ENCODE assay signal across 24 cellular contexts in genomic region chr7:33760146-33760545, GRCh38.
"Had no signal": no experiment of that assay in that cellular context is flagged by ENCODE, and none has a peak within 500 bp of the region (broad histone marks: within the 10 kb centered on the region; RNA-seq: fewer than 3 reads in every experiment).

No MANE protein-coding gene starts in this region.

- H3K9me3 Mint-ChIP-seq: natural killer cell; stimulated activated effector memory CD8-positive, alpha-beta T cell treated with anti-CD3 and anti-CD28 coated beads, Interleukin-12 subunit alpha, Interleukin-12 subunit beta, amount 100 ng/mL, for 72 hours; stimulated activated naive CD8-positive, alpha-beta T cell treated with anti-CD3 and anti-CD28 coated beads, Interleukin-15, amount 100 ng/mL, for 72 hours had no signal

- H3K4me1 ChIP-seq: left lung, prostate gland had no signal

- H3K27ac Mint-ChIP-seq: immature natural killer cell; naive B cell; natural killer cell; stimulated activated effector memory CD8-positive, alpha-beta T cell treated with anti-CD3 and anti-CD28 coated beads, Interleukin-12 subunit alpha, Interleukin-12 subunit beta, amount 100 ng/mL, for 72 hours; stimulated activated naive CD8-positive, alpha-beta T cell treated with anti-CD3 and anti-CD28 coated beads, Interleukin-15, amount 100 ng/mL, for 72 hours; type B pancreatic cell had no signal

- H3K27me3 Mint-ChIP-seq: stimulated activated naive CD8-positive, alpha-beta T cell treated with anti-CD3 and anti-CD28 coated beads, Interleukin-15, amount 100 ng/mL, for 72 hours had no signal

- H3K36me3 Mint-ChIP-seq: immature natural killer cell; naive B cell; natural killer cell; stimulated activated effector memory CD8-positive, alpha-beta T cell treated with anti-CD3 and anti-CD28 coated beads, Interleukin-12 subunit alpha, Interleukin-12 subunit beta, amount 100 ng/mL, for 72 hours had no signal

- ATAC-seq: left colon; left lung; natural killer cell; right cardiac atrium; stimulated activated effector memory CD8-positive, alpha-beta T cell treated with anti-CD3 and anti-CD28 coated beads, Interleukin-12 subunit alpha, Interleukin-12 subunit beta, amount 100 ng/mL, for 72 hours; stimulated activated naive CD8-positive, alpha-beta T cell treated with anti-CD3 and anti-CD28 coated beads, Interleukin-15, amount 100 ng/mL, for 72 hours had no signal

- H3K27ac ChIP-seq: left lung, ovary, prostate gland, sigmoid colon, spleen, tibial nerve, vagina had no signal

- H3K36me3 ChIP-seq: left lung, ovary, prostate gland, sigmoid colon, spleen, tibial nerve, vagina had no signal

- H3K9me3 ChIP-seq: left lung, ovary, prostate gland, sigmoid colon, spleen, tibial nerve, vagina had no signal

- DNase-seq: hypothalamus; immature natural killer cell; kidney; left colon; left lung; naive B cell; natural killer cell; ovary; posterior cingulate gyrus; retina; right cardiac atrium; sigmoid colon; small intestine; spleen; stimulated activated CD4-positive, alpha-beta T cell treated with anti-CD3 and anti-CD28 coated beads, Interleukin-4, amount 100 ng/mL, for 24 hours; stimulated activated naive CD4-positive, alpha-beta T cell treated with Interleukin-2 at 50 U/mL for 16 hours; stimulated activated naive CD8-positive, alpha-beta T cell treated with anti-CD3 and anti-CD28 coated beads, Interleukin-15, amount 100 ng/mL, for 72 hours; substantia nigra had no signal

- H3K4me3 Mint-ChIP-seq: immature natural killer cell; naive B cell; natural killer cell; stimulated activated effector memory CD8-positive, alpha-beta T cell treated with anti-CD3 and anti-CD28 coated beads, Interleukin-12 subunit alpha, Interleukin-12 subunit beta, amount 100 ng/mL, for 72 hours; stimulated activated naive CD8-positive, alpha-beta T cell treated with anti-CD3 and anti-CD28 coated beads, Interleukin-15, amount 100 ng/mL, for 72 hours; type B pancreatic cell had no signal

- H3K4me1 Mint-ChIP-seq: naive B cell; stimulated activated effector memory CD8-positive, alpha-beta T cell treated with anti-CD3 and anti-CD28 coated beads, Interleukin-12 subunit alpha, Interleukin-12 subunit beta, amount 100 ng/mL, for 72 hours; stimulated activated naive CD8-positive, alpha-beta T cell treated with anti-CD3 and anti-CD28 coated beads, Interleukin-15, amount 100 ng/mL, for 72 hours had no signal

- H3K4me3 ChIP-seq: left lung, lung, ovary, prostate gland, sigmoid colon, spleen, tibial nerve, vagina had no signal

- H3K27me3 ChIP-seq: left lung, ovary, sigmoid colon, spleen, tibial nerve, vagina had no signal
